Comparison of ENCODE assay signal across 20 cellular contexts in the genomic region with DNA sequence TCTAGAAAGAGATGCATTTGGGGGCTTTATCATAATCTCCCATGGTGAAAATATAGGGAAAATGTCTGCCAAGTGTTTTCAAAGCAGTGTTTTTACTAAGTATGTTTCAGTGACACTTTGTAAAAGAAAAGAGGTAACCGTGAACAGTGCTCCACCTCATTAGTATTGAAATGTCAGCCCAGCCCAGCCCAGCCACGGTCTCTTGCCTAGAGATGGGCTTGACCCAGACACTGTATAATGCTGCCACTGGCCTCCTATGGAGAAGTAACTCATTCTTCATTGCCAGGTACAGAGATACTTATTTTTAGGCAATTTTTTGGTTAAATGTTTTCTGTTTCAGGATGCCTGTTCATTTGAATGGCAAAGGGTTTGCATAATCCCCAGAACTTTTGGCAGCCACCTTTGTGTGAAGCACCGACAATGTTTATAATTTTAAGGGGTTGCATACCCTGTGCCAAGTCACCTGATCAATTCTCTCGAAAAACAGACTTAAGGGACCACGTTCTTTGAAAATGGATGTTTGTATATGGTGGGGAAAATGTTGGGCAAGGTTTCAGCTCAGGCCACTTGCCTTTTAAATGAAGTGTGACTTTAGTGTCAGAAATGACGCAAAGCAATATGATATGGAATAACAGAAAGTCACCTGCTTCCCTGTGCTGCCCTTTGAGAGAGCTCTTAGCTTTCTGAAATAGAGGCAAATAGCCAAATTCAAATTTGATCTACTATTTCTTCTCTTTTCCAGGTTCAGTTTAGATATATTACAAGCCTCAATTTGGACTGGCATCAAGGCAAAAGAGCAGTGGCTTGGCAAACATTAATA.
DNase-seq lines count a peak whose midpoint lies in the region; ATAC-seq and TF ChIP-seq lines count a peak whose summit lies in the region.
"Had no signal": no experiment of that assay in that cellular context is flagged by ENCODE, and none has a peak within 500 bp of the region (broad histone marks: within the 10 kb centered on the region; RNA-seq: fewer than 3 reads in every experiment).

No MANE protein-coding gene starts in this region.

- no peaks in the 10 kb centered on the region for H3K9me2 ChIP-seq in OCI-LY7 (ENCODE audit: insufficient read depth, low read length)

- no peaks in the 10 kb centered on the region for H3K36me3 ChIP-seq in lower lobe of right lung
- no peaks in the 10 kb centered on the region for H3K36me3 ChIP-seq in OCI-LY7 (ENCODE audit: insufficient read depth, low read length)
- H3K36me3 ChIP-seq: MG63, SJSA1 had no signal

- CTCF ChIA-PET in OCI-LY7 (lab: Charles Lee; ENCODE audit: unreplicated experiment), result no interaction called here

- no peak overlapping the region for H3K4me2 ChIP-seq in OCI-LY7 (ENCODE audit: low read length)

- TF ChIP-seq CTCF in lower lobe of right lung (IDR thresholded peaks at IDR 0.05), result no peak
- TF ChIP-seq CTCF in OCI-LY7 (conservative IDR thresholded peaks at IDR 0.05; ENCODE audit: low read length), result no peak

- H4K20me1 ChIP-seq in OCI-LY7 (ENCODE audit: insufficient read depth, low read length), result no peaks in the 10 kb centered on the region

- ATAC-seq in lower lobe of right lung, result peak; percentile 57 to 81
- no peak for ATAC-seq in HG03460 (IDR thresholded peaks at IDR 0.05; ENCODE audit: unreplicated experiment)
- ATAC-seq: PC-3 had no signal

- H3K4me1 ChIP-seq in lower lobe of right lung, result no peaks in the 10 kb centered on the region
- no peaks in the 10 kb centered on the region for H3K4me1 ChIP-seq in OCI-LY7 (ENCODE audit: insufficient read depth, low read length, poor library complexity, severe bottlenecking)
- H3K4me1 ChIP-seq: SJSA1 had no signal

- H3K27me3 ChIP-seq in lower lobe of right lung (ENCODE audit: low read depth), result no peaks in the 10 kb centered on the region
- H3K27me3 ChIP-seq: MG63, SJSA1 had no signal

- no peak overlapping the region for H3K27ac ChIP-seq in lower lobe of right lung
- H3K27ac ChIP-seq in OCI-LY7 (ENCODE audit: low read depth, low read length, poor library complexity, severe bottlenecking), result no peak overlapping the region
- H3K27ac ChIP-seq: RWPE1, SJSA1 had no signal

- H2AFZ ChIP-seq in OCI-LY7 (ENCODE audit: low read length), result no peak overlapping the region

- BruUV-seq in OCI-LY7 (replicated peaks; lab: Mats Ljungman, UMichigan), result no TSS peak

- intact Hi-C loops in lower lobe of right lung (cut with DNase I), result no loop called here
- intact Hi-C loops in OCI-LY7 (cut with micrococcal nuclease; ENCODE audit: unreplicated experiment), result no loop called here

- H3K9me3 ChIP-seq in lower lobe of right lung (no peaks in the 10 kb centered on the region), OCI-LY7 (ENCODE audit: low read length) (no peaks in the 10 kb centered on the region)
- H3K9me3 ChIP-seq: MG63, SJSA1 had no signal

- POLR2A ChIA-PET in OCI-LY7 (lab: Charles Lee), result no interaction called here

- DNase-seq in NCI-H1092 treated with DMSO at 0.1 percent for 48 hours (lab: John Stamatoyannopoulos, UW) (peak; percentile 90), NCI-H2029 treated with DMSO at 0.1 percent for 48 hours (lab: John Stamatoyannopoulos, UW) (peak; percentile 96), NCI-H345 treated with DMSO at 0.1 percent for 48 hours (lab: John Stamatoyannopoulos, UW; ENCODE audit: unreplicated experiment) (peak; percentile 95), lower lobe of right lung (no peak), hippocampal formation (lab: John Stamatoyannopoulos, UW) (no peak), HPDE6-E6E7 (ENCODE audit: extremely low spot score) (no peak), OCI-LY7 (ENCODE audit: low spot score) (no peak)
- DNase-seq: COR-L47; H9; IMR-90; Karpas-422; MG63; NCI-H2171 treated with DMSO at 0.1 percent for 48 hours; NCI-H526; NK-92 treated with Interleukin-12 subunit alpha and Interleukin-12 subunit beta, amount 100 ng/mL, for 24 hours; PC-3; T-helper 2 cell had no signal

- no peaks in the 10 kb centered on the region for H3K79me2 ChIP-seq in OCI-LY7 (ENCODE audit: insufficient read depth, low read depth, low read length)

- no peak overlapping the region for H3K4me3 ChIP-seq in lower lobe of right lung
- H3K4me3 ChIP-seq in OCI-LY7 (ENCODE audit: low read depth, low read length, poor library complexity, severe bottlenecking), result no peak overlapping the region
- H3K4me3 ChIP-seq: MG63, SJSA1 had no signal

Comparison
In these comparisons a context has a peak if more than half of its experiments do, and no peak if none do; other contexts are left out.
1. DNase-seq: peak in NCI-H1092 treated with DMSO at 0.1 percent for 48 hours (single experiment), NCI-H2029 treated with DMSO at 0.1 percent for 48 hours (single experiment) and NCI-H345 treated with DMSO at 0.1 percent for 48 hours (single experiment); none in lower lobe of right lung (single experiment), hippocampal formation (0 of 2), HPDE6-E6E7 (single experiment) and OCI-LY7 (single experiment).